21 cellular contexts compared by ENCODE assay signal in the genomic region with DNA sequence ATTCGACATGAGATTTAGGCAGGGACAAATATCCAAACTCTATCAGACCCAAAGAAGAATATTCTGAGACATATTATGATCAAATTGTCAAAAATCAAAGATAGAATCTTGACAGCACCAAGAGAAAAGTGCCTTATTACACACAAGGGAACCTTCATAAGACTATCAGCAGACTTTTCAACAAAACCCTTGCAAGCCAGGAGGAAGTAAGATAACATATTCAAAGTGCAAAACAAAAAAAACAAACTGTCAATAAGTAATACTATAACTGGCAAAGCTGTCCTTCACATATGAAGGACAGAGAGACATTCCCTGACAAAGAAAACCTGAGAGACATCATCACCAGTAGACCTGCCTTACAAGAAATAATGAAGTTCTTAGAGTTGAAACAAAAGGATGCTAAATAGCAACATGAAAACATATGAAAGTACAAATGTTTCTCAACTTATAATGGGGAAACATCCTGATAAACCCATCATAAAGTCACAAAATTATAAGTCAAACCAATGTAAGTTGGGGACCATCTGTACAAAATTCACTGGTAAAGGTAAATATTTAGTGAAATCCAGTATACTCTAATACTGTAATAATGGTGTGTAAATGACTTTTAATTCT.
DNase-seq lines count a peak whose midpoint lies in the region; ATAC-seq, FAIRE-seq and TF ChIP-seq lines count a peak whose summit lies in the region.
"Had no signal": no experiment of that assay in that cellular context is flagged by ENCODE, and none has a peak within 500 bp of the region (broad histone marks: within the 10 kb centered on the region; RNA-seq: fewer than 3 reads in every experiment).

No MANE protein-coding gene starts in this region.

- intact Hi-C loops in Panc1 (cut with micrococcal nuclease; ENCODE audit: unreplicated experiment) (loop anchor here (10.0 kb wide), 1 partner anchor 276 kb away; no protein-coding TSS in a partner anchor), mucosa of descending colon (cut with DNase I, micrococcal nuclease) (no loop called here)

- in situ Hi-C loops in Panc1 (cut with HindIII; ENCODE audit: low pct_unique_long_range_greater_than_20kb, low sequenced_read_pairs) = no loop called here

- FAIRE-seq in G401.6 (lab: Jason Lieb, UNC) = peak; percentile 13
- FAIRE-seq in urothelium cell line (lab: Jason Lieb, UNC) = no peak
- FAIRE-seq: GM12891, GM19239 had no signal

- DNase-seq in Panc1 (ENCODE audit: low read depth, low spot score) (no peak), HCEC 1CT (no peak), urothelium cell line (ENCODE audit: low spot score) (no peak), mucosa of descending colon (no peak)
- DNase-seq: 8988T; AML-193; CD4-positive, alpha-beta T cell; CD8-positive, alpha-beta T cell; DMS 273 treated with DMSO at 0.1 percent for 48 hours; DMS153; DMS53; DMS79; DND-41; EL; GF-D8 had no signal

- POLR2A ChIA-PET in HEK293 (lab: Yijun Ruan, JAX) = no interaction called here
- POLR2A ChIA-PET in Panc1 (lab: Charles Lee) = no interaction called here

- TF ChIP-seq CTCF in HEK293 (tag by site-specific recombination; IDR thresholded peaks at IDR 0.05) (no peak), Panc1 (IDR thresholded peaks at IDR 0.05) (no peak), mucosa of descending colon (IDR thresholded peaks at IDR 0.05) (no peak)

- H3K27me3 ChIP-seq in Panc1 (ENCODE audit: control insufficient read depth, insufficient read depth, low read length) = no peaks in the 10 kb centered on the region
- H3K27me3 ChIP-seq: BLaER1 treated with 17β-estradiol and CSF1 and Interleukin-3, amounts not matched to agents 10 nM and 100 nM had no signal

- H3K36me3 ChIP-seq in HEK293 (ENCODE audit: control insufficient read depth in 2 of 2, insufficient read depth in 1 of 2, low read length in 2 of 2) (no peaks in the 10 kb centered on the region), Panc1 (ENCODE audit: control insufficient read depth, insufficient read depth, low read length) (no peaks in the 10 kb centered on the region; the same call in 1 of the 2 replicates), mucosa of descending colon (ENCODE audit: low read depth) (no peaks in the 10 kb centered on the region)
- H3K36me3 ChIP-seq: BLaER1 treated with 17β-estradiol and CSF1 and Interleukin-3, amounts not matched to agents 10 nM and 100 nM had no signal

- H3K4me3 ChIP-seq in HEK293 (ENCODE audit: low read depth, low read length) (no peak overlapping the region), Panc1 (ENCODE audit: low read depth in 2 of 2, low read length in 2 of 2) (no peak overlapping the region), mucosa of descending colon (no peak overlapping the region)
- H3K4me3 ChIP-seq: BLaER1 treated with 17β-estradiol and CSF1 and Interleukin-3, amounts not matched to agents 10 nM and 100 nM had no signal

- H3K27ac ChIP-seq in HEK293 (ENCODE audit: extremely low read depth, low read depth, low read length) (no peak overlapping the region), Panc1 (ENCODE audit: low read length) (peak overlapping the region; percentile 11; the same call in 1 of the 2 replicates)
- H3K27ac ChIP-seq: BLaER1 treated with 17β-estradiol and CSF1 and Interleukin-3, amounts not matched to agents 10 nM and 100 nM had no signal

- ATAC-seq in Panc1 (no peak), HG02678 (IDR thresholded peaks at IDR 0.05; ENCODE audit: unreplicated experiment) (no peak), mucosa of descending colon (no peak)
- ATAC-seq: CD8-positive, alpha-beta T cell had no signal

- CTCF ChIA-PET in HEK293 (lab: Yijun Ruan, JAX) (no interaction called here), Panc1 (lab: Charles Lee) (no interaction called here)

- H3K9me3 ChIP-seq in HEK293 (ENCODE audit: control insufficient read depth, insufficient read depth, low read depth, low read length) (no peaks in the 10 kb centered on the region), Panc1 (ENCODE audit: control insufficient read depth, insufficient read depth, low read depth, low read length) (0 out of 2 replicates have a peak, but pooled peaks cover 3% of the 10 kb centered on the region), mucosa of descending colon (peaks cover 10% of the 10 kb centered on the region)

- H3K4me1 ChIP-seq in HEK293 (ENCODE audit: control insufficient read depth, insufficient read depth, low read length) (0 out of 2 replicates have a peak, but pooled peaks cover 3% of the 10 kb centered on the region), Panc1 (ENCODE audit: control insufficient read depth, insufficient read depth, low read length) (0 out of 2 replicates have a peak, but pooled peaks cover 7% of the 10 kb centered on the region), mucosa of descending colon (ENCODE audit: low read depth) (no peaks in the 10 kb centered on the region)

- no TSS peak for BruUV-seq in Panc1 (replicated peaks; lab: Mats Ljungman, UMichigan)

TF ChIP-seq in HEK293, 187 proteins besides CTCF, POLR2A, EP300 and RAD21:
- TF ChIP-seq SETDB1 (IDR thresholded peaks at IDR 0.05; ENCODE audit: insufficient read length, low read length) (peak; percentile 94), ZNF791 (tag by site-specific recombination; IDR thresholded peaks at IDR 0.05) (peak; percentile 96), TRIM28 (IDR thresholded peaks at IDR 0.05; ENCODE audit: borderline replicate concordance, low read length) (peak; percentile 98), ZNF112 (tag by site-specific recombination; IDR thresholded peaks at IDR 0.05) (no peak)
TF ChIP-seq in HEK293: peak in this region for 3.
